In the genomic region with DNA sequence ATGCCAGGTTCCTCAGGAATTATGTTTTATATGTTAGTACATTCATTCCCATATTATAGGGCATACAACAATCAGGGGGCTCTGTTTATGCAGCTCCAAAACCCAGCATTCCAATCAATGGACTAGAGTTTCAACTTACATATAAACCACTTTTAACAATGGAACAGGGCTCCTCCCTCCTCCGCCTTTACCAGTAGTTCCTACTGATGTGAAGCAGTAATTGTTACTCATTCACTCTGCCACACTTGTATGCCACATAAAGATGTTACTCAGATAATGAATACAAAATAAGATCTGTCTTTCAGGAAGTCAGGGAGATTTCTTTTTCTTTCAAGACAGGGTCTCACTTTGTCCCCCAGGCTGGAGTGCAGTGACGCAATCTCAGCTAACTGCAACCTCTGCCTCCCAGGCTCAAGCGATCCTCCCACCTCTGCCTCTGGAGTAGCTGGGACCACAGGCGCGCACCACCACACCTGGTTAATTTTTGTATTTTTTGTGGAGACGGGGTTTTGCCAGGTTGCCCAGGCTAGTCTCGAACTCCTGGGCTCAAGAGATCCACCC, we compare ENCODE assay signal across 15 cellular contexts. TPM values are rescaled to one million over a fixed set of nuclear protein-coding genes. Genes with fewer than 3 reads are reported as not detected.
DNase-seq lines count a peak whose midpoint lies in the region; ATAC-seq and TF ChIP-seq lines count a peak whose summit lies in the region.
"Had no signal": no experiment of that assay in that cellular context is flagged by ENCODE, and none has a peak within 500 bp of the region (broad histone marks: within the 10 kb centered on the region; RNA-seq: fewer than 3 reads in every experiment).

No MANE protein-coding gene starts in this region.

- peak overlapping the region; percentile 50 for H3K4me3 Mint-ChIP-seq in WTC11
- no peak overlapping the region for H3K4me3 Mint-ChIP-seq in activated CD8-positive, alpha-beta T cell treated with anti-CD3 and anti-CD28 coated beads, Interleukin-2, amount 10 ng/mL, durations not matched to agents 7 days and 5 days
- H3K4me3 Mint-ChIP-seq: CD4-positive, alpha-beta memory T cell had no signal

- H2AK5ac ChIP-seq in IMR-90 (ENCODE audit: low read depth, low read length): no peak overlapping the region

- peak overlapping the region; percentile 34 for H2BK5ac ChIP-seq in IMR-90 (ENCODE audit: low read depth, low read length, poor library complexity, severe bottlenecking)

- H3K79me2 ChIP-seq in SK-N-SH (ENCODE audit: insufficient read depth): no peaks in the 10 kb centered on the region

- dilution Hi-C loops in IMR-90 (cut with HindIII; ENCODE audit: low sequenced_read_pairs, unreplicated experiment): no loop called here

- peaks cover 41% of the 10 kb centered on the region for H3K4me1 Mint-ChIP-seq in WTC11
- no peaks in the 10 kb centered on the region for H3K4me1 Mint-ChIP-seq in activated CD8-positive, alpha-beta T cell treated with anti-CD3 and anti-CD28 coated beads, Interleukin-2, amount 10 ng/mL, durations not matched to agents 7 days and 5 days (ENCODE audit: low read depth)

- no peak overlapping the region for H3K9ac ChIP-seq in SK-N-SH
- H3K9ac ChIP-seq in IMR-90 (ENCODE audit: low read depth, low read length): no peak overlapping the region

- TF ChIP-seq CTCF in SK-N-SH (IDR thresholded peaks at IDR 0.05) (no peak), IMR-90 (conservative IDR thresholded peaks at IDR 0.05; ENCODE audit: low read depth, low read length) (no peak), WTC11 (IDR thresholded peaks at IDR 0.05) (no peak), spleen (IDR thresholded peaks at IDR 0.05 in 8 of 11, conservative IDR thresholded peaks at IDR 0.05 in 3 of 11) (no peak)

- no peaks in the 10 kb centered on the region for H3K27me3 Mint-ChIP-seq in WTC11 (ENCODE audit: low read depth)
- H3K27me3 Mint-ChIP-seq in activated CD8-positive, alpha-beta T cell treated with anti-CD3 and anti-CD28 coated beads, Interleukin-2, amount 10 ng/mL, durations not matched to agents 7 days and 5 days (ENCODE audit: low read depth): no peaks in the 10 kb centered on the region
- H3K27me3 Mint-ChIP-seq: CD4-positive, alpha-beta memory T cell had no signal

- ATAC-seq in SK-N-SH treated with all-trans-retinoic acid at 6 μM for 48 hours (peak; percentile 17; the same call in 1 of the 3 replicates), IMR-90 (ENCODE audit: low read depth) (no peak), WTC11 (peak; percentile 31; the same call in 1 of the 2 replicates)
- ATAC-seq in activated CD8-positive, alpha-beta T cell treated with anti-CD3 and anti-CD28 coated beads, Interleukin-2, amount 10 ng/mL, durations not matched to agents 7 days and 5 days: no peak

- H3K14ac ChIP-seq in IMR-90 (replicated peaks; ENCODE audit: low read depth, low read length): no peak overlapping the region

- peak overlapping the region; percentile 97 for H3K27ac Mint-ChIP-seq in WTC11
- H3K27ac Mint-ChIP-seq in activated CD8-positive, alpha-beta T cell treated with anti-CD3 and anti-CD28 coated beads, Interleukin-2, amount 10 ng/mL, durations not matched to agents 7 days and 5 days: no peak overlapping the region

- no peak overlapping the region for H4K8ac ChIP-seq in IMR-90 (ENCODE audit: low read depth in 2 of 2, low read length in 2 of 2)

- H2AK9ac ChIP-seq in IMR-90 (replicated peaks; ENCODE audit: low read depth, low read length, poor library complexity): no peak overlapping the region

- in situ Hi-C loops in IMR-90 (cut with MboI; ENCODE audit: low sequenced_read_pairs): no loop called here

- CTCF ChIA-PET in SK-N-SH (lab: Yijun Ruan, JAX): no interaction called here
- CTCF ChIA-PET in IMR-90 (lab: Yijun Ruan, JAX): interaction anchor here (0.7 kb wide), 1 partner anchor 27 kb away, joined by 3 read pairs; no protein-coding TSS in a partner anchor
- CTCF ChIA-PET in WTC11 (lab: Charles Lee): interaction anchor here (1.0 kb wide), 2 partner anchors 103 to 114 kb away, joined by 3 read pairs; no protein-coding TSS in a partner anchor
- CTCF ChIA-PET in activated CD8-positive, alpha-beta T cell treated with anti-CD3 and anti-CD28 coated beads, Interleukin-2, amount 10 ng/mL, durations not matched to agents 7 days and 5 days (lab: Charles Lee): interaction anchor here (0.7 kb wide), 1 partner anchor 72 kb away, joined by 3 read pairs; no protein-coding TSS in a partner anchor

- 0 out of 2 replicates have a peak, but pooled peaks cover 2% of the 10 kb centered on the region for H3K9me1 ChIP-seq in IMR-90 (ENCODE audit: insufficient read depth, low read length)

- H3K27ac ChIP-seq in SK-N-SH (ENCODE audit: low read depth in 2 of 2, low read length in 1 of 2): no peak overlapping the region
- H3K27ac ChIP-seq in IMR-90 (ENCODE audit: insufficient read depth, low read length): no peak overlapping the region
- no peak overlapping the region for H3K27ac ChIP-seq in spleen

- POLR2A ChIA-PET in SK-N-SH (lab: Yijun Ruan, JAX): no interaction called here
- POLR2A ChIA-PET in IMR-90 (lab: Charles Lee; ENCODE audit: unreplicated experiment): no interaction called here
- POLR2A ChIA-PET in WTC11 (lab: Charles Lee): no interaction called here
- POLR2A ChIA-PET in activated CD8-positive, alpha-beta T cell treated with anti-CD3 and anti-CD28 coated beads, Interleukin-2, amount 10 ng/mL, durations not matched to agents 7 days and 5 days (lab: Charles Lee): no interaction called here

- no peak overlapping the region for H3K56ac ChIP-seq in IMR-90 (ENCODE audit: extremely low read depth, insufficient read depth, low read length)

- no peak overlapping the region for H2BK20ac ChIP-seq in IMR-90 (ENCODE audit: low read depth, low read length)

- 96% methylated on average over 5 of the region's 7 CpGs for WGBS in SK-N-SH (ENCODE audit: low lambda C conversion rate)
- no CpG with 5 or more reads among the region's 7 CpGs for WGBS in IMR-90 (ENCODE audit: extremely low coverage in 2 of 2, insufficient read length in 1 of 2), 2 experiments
- WGBS in spleen, 5 donors: 89 to 93% (median 92%) methylated on average over 7 of the region's 7 CpGs

- no peak for DNase-seq in SK-N-SH
- no peak for DNase-seq in IMR-90
- no peak for DNase-seq in WTC11 (ENCODE audit: low spot score)
- DNase-seq in renal cortical epithelial cell (ENCODE audit: low read depth): peak; percentile 29
- DNase-seq in activated CD8-positive, alpha-beta T cell treated with anti-CD3 and anti-CD28 coated beads, Interleukin-2, amount 10 ng/mL, durations not matched to agents 7 days and 5 days: no peak
- DNase-seq in NCI-H69 (lab: John Stamatoyannopoulos, UW): no peak
- no peak for DNase-seq in spleen
- DNase-seq: 8988T; CD4-positive, alpha-beta memory T cell; NCI-H1092 treated with DMSO at 0.1 percent for 48 hours; NCI-H2081 treated with DMSO at 0.1 percent for 48 hours; NCI-H510A; NCI-H82; SHP77 treated with DMSO at 0.1 percent for 48 hours had no signal

- H4K20me1 ChIP-seq in SK-N-SH (ENCODE audit: insufficient read depth) (no peaks in the 10 kb centered on the region), IMR-90 (ENCODE audit: insufficient read depth, low read length) (no peaks in the 10 kb centered on the region)

- TF ChIP-seq POLR2A in IMR-90 (IDR thresholded peaks at IDR 0.05; ENCODE audit: low read depth, low read length): no peak
- no peak for TF ChIP-seq POLR2A in spleen (IDR thresholded peaks at IDR 0.05)

- H3F3A ChIP-seq in SK-N-SH (replicated peaks; ENCODE audit: insufficient read depth): peaks cover 5% of the 10 kb centered on the region

- H3K36me3 ChIP-seq in SK-N-SH (replicated peaks in 1 of 2; ENCODE audit: control insufficient read depth in 1 of 2, insufficient read depth in 2 of 2, low read length in 1 of 2) (no peaks in the 10 kb centered on the region), IMR-90 (ENCODE audit: control insufficient read depth, insufficient read depth, low read length) (no peaks in the 10 kb centered on the region), spleen (peaks cover 0 to 7% (median 0%) of the 10 kb centered on the region in 6 donors)

- H3K4me2 ChIP-seq in SK-N-SH (no peak overlapping the region), IMR-90 (ENCODE audit: low read depth, low read length) (no peak overlapping the region)

- H3K79me1 ChIP-seq in IMR-90 (ENCODE audit: low read depth in 1 of 2, low read length in 2 of 2): 0 out of 4 replicates have a peak, but pooled peaks cover 3 to 4% of the 10 kb centered on the region in 2 experiments

- no peak overlapping the region for H3K23ac ChIP-seq in IMR-90 (ENCODE audit: low read depth, low read length)

- H3K27me3 ChIP-seq in SK-N-SH (ENCODE audit: insufficient read depth) (no peaks in the 10 kb centered on the region), IMR-90 (ENCODE audit: control insufficient read depth, insufficient read depth, low read length) (no peaks in the 10 kb centered on the region), spleen (replicated peaks in 1 of 7) (no peaks in the 10 kb centered on the region)

- no peak overlapping the region for H2BK120ac ChIP-seq in IMR-90 (ENCODE audit: low read depth, low read length)

- BruUV-seq in IMR-90 (replicated peaks; lab: Mats Ljungman, UMichigan): no TSS peak

- H3K4me1 ChIP-seq in SK-N-SH (ENCODE audit: control insufficient read depth in 1 of 2, insufficient read depth in 2 of 2, low read depth in 1 of 2, low read length in 1 of 2) (no peaks in the 10 kb centered on the region; a peak in 1 of 4 replicates), IMR-90 (ENCODE audit: control insufficient read depth, insufficient read depth, low read length) (peaks cover 4% of the 10 kb centered on the region), spleen (peaks cover 0 to 25% (median 0%) of the 10 kb centered on the region in 6 donors)

- no peak overlapping the region for H3K18ac ChIP-seq in IMR-90 (ENCODE audit: low read depth, low read length)

- H2AFZ ChIP-seq in SK-N-SH (ENCODE audit: low read depth) (no peak overlapping the region), IMR-90 (replicated peaks; ENCODE audit: low read length, poor library complexity) (no peak overlapping the region)

- no peak for TF ChIP-seq RAD21 in SK-N-SH (IDR thresholded peaks at IDR 0.05; ENCODE audit: low read length)
- no peak for TF ChIP-seq RAD21 in IMR-90 (IDR thresholded peaks at IDR 0.05; ENCODE audit: low read length)

- no peak overlapping the region for H2BK15ac ChIP-seq in IMR-90 (ENCODE audit: low read depth, low read length)

- no peak overlapping the region for H4K5ac ChIP-seq in IMR-90 (ENCODE audit: low read depth, low read length)

- no peaks in the 10 kb centered on the region for H3K9me3 Mint-ChIP-seq in WTC11
- H3K9me3 Mint-ChIP-seq in activated CD8-positive, alpha-beta T cell treated with anti-CD3 and anti-CD28 coated beads, Interleukin-2, amount 10 ng/mL, durations not matched to agents 7 days and 5 days (ENCODE audit: insufficient read depth): no peaks in the 10 kb centered on the region
- H3K9me3 Mint-ChIP-seq: CD4-positive, alpha-beta memory T cell had no signal

- intact Hi-C loops in IMR-90 (cut with micrococcal nuclease) (no loop called here), spleen (cut with DNase I; ENCODE audit: low total_unique reads) (no loop called here)

- H3K9me2 ChIP-seq in SK-N-SH: no peaks in the 10 kb centered on the region

- no peaks in the 10 kb centered on the region for H3K9me3 ChIP-seq in SK-N-SH
- H3K9me3 ChIP-seq in IMR-90 (ENCODE audit: control insufficient read depth, insufficient read depth, low read length): no peaks in the 10 kb centered on the region
- H3K9me3 ChIP-seq in spleen: no peaks in the 10 kb centered on the region

- TF ChIP-seq EP300 in SK-N-SH (IDR thresholded peaks at IDR 0.05; ENCODE audit: borderline replicate concordance in 1 of 2, low read depth in 1 of 2, low read length in 1 of 2): no peak

- H3K36me3 Mint-ChIP-seq in WTC11: no peaks in the 10 kb centered on the region
- H3K36me3 Mint-ChIP-seq in activated CD8-positive, alpha-beta T cell treated with anti-CD3 and anti-CD28 coated beads, Interleukin-2, amount 10 ng/mL, durations not matched to agents 7 days and 5 days (ENCODE audit: low read depth): no peaks in the 10 kb centered on the region

- H3K4ac ChIP-seq in IMR-90 (ENCODE audit: low read depth, low read length): no peak overlapping the region

- H3K4me3 ChIP-seq in SK-N-SH (ENCODE audit: low read depth in 2 of 2, low read length in 1 of 2): no peak overlapping the region
- no peak overlapping the region for H3K4me3 ChIP-seq in IMR-90 (ENCODE audit: insufficient read depth, low read depth, low read length)
- no peak overlapping the region for H3K4me3 ChIP-seq in spleen

- H4K91ac ChIP-seq in IMR-90 (ENCODE audit: insufficient read depth, low read depth, low read length): no peak overlapping the region

RNA-seq across cellular contexts. Expression of a gene that starts 17.1 kb away (rescaled TPM):
- 3.0 and 3.8 TPM in 2 replicates for polyA plus RNA-seq in SK-N-SH (2012; rRNA removed)
- polyA plus RNA-seq in SK-N-SH (2012; cell fraction: cytosol; rRNA removed): 3.8 and 4.3 TPM in 2 replicates
- 2.4 and 5.1 TPM in 2 replicates for polyA plus RNA-seq in SK-N-SH (2012; cell fraction: nucleus; rRNA removed)
- 37.5 and 38.0 TPM in 2 replicates for total RNA-seq in IMR-90 (2012; rRNA removed)
- 5.4 and 7.0 TPM in 2 replicates for polyA plus RNA-seq in IMR-90 (2012; rRNA removed)
- 1.1 and 1.7 TPM in 2 replicates for polyA plus RNA-seq in IMR-90 (2012; cell fraction: cytosol; rRNA removed)
- polyA plus RNA-seq in IMR-90 (2012; cell fraction: nucleus; rRNA removed; ENCODE audit: low replicate concordance): 2.1 and 9.7 TPM in 2 replicates
- 47.7 to 49.6 TPM (median 49.3 TPM) in 3 replicates for total RNA-seq in WTC11 (2021)
- 28.0 and 38.0 TPM in 2 replicates for total RNA-seq in renal cortical epithelial cell
- total RNA-seq in activated CD8-positive, alpha-beta T cell treated with anti-CD3 and anti-CD28 coated beads, Interleukin-2, amount 10 ng/mL, durations not matched to agents 7 days and 5 days: 10 to 100 TPM; 13.5 to 14.3 TPM
- 10 to 100 TPM; 20.0 to 34.8 (median 23.1) TPM for total RNA-seq in spleen
- 1 to 10 TPM; 4.4 to 6.3 (median 5.2) TPM for polyA plus RNA-seq in spleen

Comparison
In these comparisons a context has a peak if more than half of its experiments do, and no peak if none do; other contexts are left out.
1. ATAC-seq: peak in SK-N-SH treated with all-trans-retinoic acid at 6 μM for 48 hours (single experiment) and WTC11 (single experiment); none in IMR-90 (single experiment) and activated CD8-positive, alpha-beta T cell treated with anti-CD3 and anti-CD28 coated beads, Interleukin-2, amount 10 ng/mL, durations not matched to agents 7 days and 5 days (single experiment).